Comparison of ENCODE assay signal across 15 cellular contexts in the genomic region with DNA sequence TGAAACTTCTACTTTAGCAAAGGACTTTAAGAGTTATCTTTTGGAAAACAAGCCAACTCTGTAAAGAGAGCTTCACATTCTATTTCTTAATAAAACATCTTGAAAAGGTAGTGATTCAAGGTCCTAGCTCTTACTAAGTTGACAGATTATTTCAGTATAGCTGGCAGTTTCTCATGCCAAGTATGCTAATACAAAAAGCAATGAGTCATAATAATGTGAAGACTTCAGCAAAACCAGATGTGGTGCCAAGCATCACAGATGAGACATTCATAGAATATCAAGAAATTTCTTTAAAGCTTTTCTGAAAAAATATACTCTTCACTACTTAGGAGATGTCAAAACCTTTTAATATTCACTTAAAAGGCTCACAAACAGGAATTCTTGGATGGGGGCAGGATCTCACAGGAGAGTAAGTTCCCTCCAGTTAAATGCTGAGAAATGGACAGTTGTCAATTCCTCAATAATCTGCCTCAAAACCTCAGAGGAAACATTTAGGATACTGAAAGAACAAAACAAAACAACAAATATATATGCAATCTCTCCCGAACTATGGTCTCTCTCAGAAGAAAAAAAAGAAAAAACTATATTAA. TPM values are rescaled to one million over a fixed set of nuclear protein-coding genes. Genes with fewer than 3 reads are reported as not detected.
A peak's percentile ranks its signal among the peaks of the same experiment; 100 is the strongest.
DNase-seq lines count a peak whose midpoint lies in the region; ATAC-seq and TF ChIP-seq lines count a peak whose summit lies in the region.
"Had no signal": no experiment of that assay in that cellular context is flagged by ENCODE, and none has a peak within 500 bp of the region (broad histone marks: within the 10 kb centered on the region; RNA-seq: fewer than 3 reads in every experiment).

No MANE protein-coding gene starts in this region.

- H3K4me3 ChIP-seq in AG04450 (ENCODE audit: low read depth, low read length) (no peak overlapping the region), kidney epithelial cell (ENCODE audit: low read depth, low read length) (no peak overlapping the region), GM23338 (no peak overlapping the region)
- H3K4me3 ChIP-seq: stomach had no signal

- no peak overlapping the region for H3K27ac ChIP-seq in AG04450 (ENCODE audit: low read depth, low read length)
- H3K27ac ChIP-seq in GM23338 (ENCODE audit: low read depth): no peak overlapping the region
- H3K27ac ChIP-seq: KMS-11, stomach had no signal

- H3K4me1 ChIP-seq in GM23338 (ENCODE audit: insufficient read depth): no peaks in the 10 kb centered on the region

- H3K27me3 ChIP-seq in AG04450 (ENCODE audit: control insufficient read depth, insufficient read depth, low read length) (no peaks in the 10 kb centered on the region), kidney epithelial cell (ENCODE audit: control insufficient read depth, insufficient read depth, low read length) (no peaks in the 10 kb centered on the region), GM23338 (ENCODE audit: insufficient read depth) (no peaks in the 10 kb centered on the region)
- H3K27me3 ChIP-seq: stomach had no signal

- H2AFZ ChIP-seq in GM23338: no peak overlapping the region

- peak; percentile 58 for DNase-seq in AG04450 (ENCODE audit: low read depth, low spot score)
- peak; percentile 79 for DNase-seq in HT1080 (ENCODE audit: low read depth)
- peak; percentile 71 for DNase-seq in brain pericyte (ENCODE audit: low read depth, low spot score)
- peak; percentile 28 for DNase-seq in kidney epithelial cell (ENCODE audit: low read depth)
- DNase-seq in NCI-H146 (lab: John Stamatoyannopoulos, UW): no peak
- DNase-seq in GDM1 (lab: John Stamatoyannopoulos, UW): no peak
- no peak for DNase-seq in GM23338 (ENCODE audit: low spot score)
- DNase-seq: activated CD8-positive, alpha-beta T cell treated with anti-CD3 and anti-CD28 coated beads, Interleukin-2, amount 10 ng/mL, durations not matched to agents 7 days and 5 days; activated naive CD8-positive, alpha-beta T cell treated with anti-CD3 and anti-CD28 coated beads, Interleukin-2, amount 50 U/mL, for 24 hours; CD4-positive, alpha-beta T cell; NCI-H510A; stimulated activated CD4-positive, alpha-beta T cell treated with anti-CD3 and anti-CD28 coated beads, Interleukin-1b, Interleukin-23, amount 100 ng/mL, for 48 hours; stomach had no signal

- peaks cover 48% of the 10 kb centered on the region for H3K36me3 Mint-ChIP-seq in GM23338 (ENCODE audit: low read depth)

- H3K9me3 ChIP-seq in AG04450 (ENCODE audit: control insufficient read depth, insufficient read depth, low read length): peaks cover 21% of the 10 kb centered on the region

- no peak for ATAC-seq in GM23338
- no peak for ATAC-seq in HG03139 (IDR thresholded peaks at IDR 0.05; ENCODE audit: unreplicated experiment)
- ATAC-seq: activated CD8-positive, alpha-beta T cell treated with anti-CD3 and anti-CD28 coated beads, Interleukin-2, amount 10 ng/mL, durations not matched to agents 7 days and 5 days; activated naive CD8-positive, alpha-beta T cell treated with anti-CD3 and anti-CD28 coated beads, Interleukin-2, amount 50 U/mL, for 24 hours had no signal

- H3K4me1 Mint-ChIP-seq in GM23338: peaks cover 4% of the 10 kb centered on the region; the same call in 2 of the 3 replicates
- H3K4me1 Mint-ChIP-seq: activated naive CD8-positive, alpha-beta T cell treated with anti-CD3 and anti-CD28 coated beads, Interleukin-2, amount 50 U/mL, for 24 hours had no signal

- H3K79me2 ChIP-seq in GM23338 (replicated peaks; ENCODE audit: insufficient read depth): peaks cover 63% of the 10 kb centered on the region

- H3K9me3 Mint-ChIP-seq in GM23338: peaks cover 40% of the 10 kb centered on the region

- H3K27me3 Mint-ChIP-seq in GM23338 (ENCODE audit: insufficient read depth, low read depth, poor library complexity): no peaks in the 10 kb centered on the region
- H3K27me3 Mint-ChIP-seq: activated naive CD8-positive, alpha-beta T cell treated with anti-CD3 and anti-CD28 coated beads, Interleukin-2, amount 50 U/mL, for 24 hours; CD4-positive, alpha-beta T cell had no signal

- no peaks in the 10 kb centered on the region for H3F3A ChIP-seq in GM23338 (replicated peaks; ENCODE audit: low read depth)

- H3K4me2 ChIP-seq in GM23338: no peak overlapping the region
- H3K4me2 ChIP-seq: KMS-11 had no signal

- no peak overlapping the region for H3K27ac Mint-ChIP-seq in GM23338
- H3K27ac Mint-ChIP-seq: activated CD8-positive, alpha-beta T cell treated with anti-CD3 and anti-CD28 coated beads, Interleukin-2, amount 10 ng/mL, durations not matched to agents 7 days and 5 days; activated naive CD8-positive, alpha-beta T cell treated with anti-CD3 and anti-CD28 coated beads, Interleukin-2, amount 50 U/mL, for 24 hours; CD4-positive, alpha-beta T cell had no signal

- no peaks in the 10 kb centered on the region; the same call in 1 of the 2 replicates for H4K20me1 ChIP-seq in GM23338 (replicated peaks; ENCODE audit: insufficient read depth)

- TF ChIP-seq CTCF in AG04450 (IDR thresholded peaks at IDR 0.05; ENCODE audit: low read depth, low read length): no peak
- no peak for TF ChIP-seq CTCF in kidney epithelial cell (IDR thresholded peaks at IDR 0.05; ENCODE audit: insufficient read depth, low read length, poor library complexity, severe bottlenecking)
- no peak for TF ChIP-seq CTCF in GM23338 (conservative IDR thresholded peaks at IDR 0.05; ENCODE audit: low read depth in 2 of 2)

- POLR2A ChIA-PET in AG04450 (lab: Yijun Ruan, JAX): interaction anchor here (0.6 to 1.2 kb wide), 4 partner anchors 13 to 117 kb away, joined by 3 to 4 read pairs (median 3); a partner anchor contains a TSS

- no peaks in the 10 kb centered on the region for H3K9me2 ChIP-seq in GM23338 (ENCODE audit: insufficient read depth)

- CTCF ChIA-PET in AG04450 (lab: Charles Lee): interaction anchor here (1.4 to 1.8 kb wide), 2 partner anchors 38 to 139 kb away, joined by 4 to 6 read pairs; no protein-coding TSS in a partner anchor

- H3K4me3 Mint-ChIP-seq in GM23338: no peak overlapping the region
- H3K4me3 Mint-ChIP-seq: activated CD8-positive, alpha-beta T cell treated with anti-CD3 and anti-CD28 coated beads, Interleukin-2, amount 10 ng/mL, durations not matched to agents 7 days and 5 days; activated naive CD8-positive, alpha-beta T cell treated with anti-CD3 and anti-CD28 coated beads, Interleukin-2, amount 50 U/mL, for 24 hours; CD4-positive, alpha-beta T cell had no signal

- H3K36me3 ChIP-seq in kidney epithelial cell (ENCODE audit: control insufficient read depth, insufficient read depth, low read length) (no peaks in the 10 kb centered on the region), GM23338 (ENCODE audit: insufficient read depth) (peaks cover 5% of the 10 kb centered on the region; the same call in 1 of the 2 replicates)

TF ChIP-seq in GM23338, 12 proteins besides CTCF, POLR2A, EP300 and RAD21 (continues in another document):
- TF ChIP-seq, protein P1, sequence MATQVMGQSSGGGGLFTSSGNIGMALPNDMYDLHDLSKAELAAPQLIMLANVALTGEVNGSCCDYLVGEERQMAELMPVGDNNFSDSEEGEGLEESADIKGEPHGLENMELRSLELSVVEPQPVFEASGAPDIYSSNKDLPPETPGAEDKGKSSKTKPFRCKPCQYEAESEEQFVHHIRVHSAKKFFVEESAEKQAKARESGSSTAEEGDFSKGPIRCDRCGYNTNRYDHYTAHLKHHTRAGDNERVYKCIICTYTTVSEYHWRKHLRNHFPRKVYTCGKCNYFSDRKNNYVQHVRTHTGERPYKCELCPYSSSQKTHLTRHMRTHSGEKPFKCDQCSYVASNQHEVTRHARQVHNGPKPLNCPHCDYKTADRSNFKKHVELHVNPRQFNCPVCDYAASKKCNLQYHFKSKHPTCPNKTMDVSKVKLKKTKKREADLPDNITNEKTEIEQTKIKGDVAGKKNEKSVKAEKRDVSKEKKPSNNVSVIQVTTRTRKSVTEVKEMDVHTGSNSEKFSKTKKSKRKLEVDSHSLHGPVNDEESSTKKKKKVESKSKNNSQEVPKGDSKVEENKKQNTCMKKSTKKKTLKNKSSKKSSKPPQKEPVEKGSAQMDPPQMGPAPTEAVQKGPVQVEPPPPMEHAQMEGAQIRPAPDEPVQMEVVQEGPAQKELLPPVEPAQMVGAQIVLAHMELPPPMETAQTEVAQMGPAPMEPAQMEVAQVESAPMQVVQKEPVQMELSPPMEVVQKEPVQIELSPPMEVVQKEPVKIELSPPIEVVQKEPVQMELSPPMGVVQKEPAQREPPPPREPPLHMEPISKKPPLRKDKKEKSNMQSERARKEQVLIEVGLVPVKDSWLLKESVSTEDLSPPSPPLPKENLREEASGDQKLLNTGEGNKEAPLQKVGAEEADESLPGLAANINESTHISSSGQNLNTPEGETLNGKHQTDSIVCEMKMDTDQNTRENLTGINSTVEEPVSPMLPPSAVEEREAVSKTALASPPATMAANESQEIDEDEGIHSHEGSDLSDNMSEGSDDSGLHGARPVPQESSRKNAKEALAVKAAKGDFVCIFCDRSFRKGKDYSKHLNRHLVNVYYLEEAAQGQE (IDR thresholded peaks at IDR 0.05; ENCODE audit: unreplicated experiment): no peak
- no peak for TF ChIP-seq JUNB (IDR thresholded peaks at IDR 0.05; ENCODE audit: unreplicated experiment)
- no peak for TF ChIP-seq STAT1 (IDR thresholded peaks at IDR 0.05; ENCODE audit: unreplicated experiment)
- TF ChIP-seq ZNF114 (CRISPR knock-in tag; IDR thresholded peaks at IDR 0.05): no peak

RNA-seq across cellular contexts. Expression of a gene that starts 45.6 kb away (rescaled TPM):
- polyA plus RNA-seq in AG04450 (2011; rRNA removed): 158 and 202 TPM in 2 replicates
- 159 and 209 TPM in 2 replicates for polyA minus RNA-seq in AG04450 (2011; rRNA and poly(A)+ RNA removed)
- 403 and 500 TPM in 2 replicates for total RNA-seq in HT1080 (2014; rRNA removed; shearing (Covaris generic))
- polyA plus RNA-seq in HT1080 (2015; cell fraction: cytosol; rRNA removed): 361 and 462 TPM in 2 replicates
- 539 and 598 TPM in 2 replicates for polyA plus RNA-seq in HT1080 (2015; cell fraction: nucleus; rRNA removed)
- total RNA-seq in kidney epithelial cell: 553 and 624 TPM in 2 replicates
- total RNA-seq in GM23338 (2014; rRNA removed; shearing (Covaris generic)): 69.7 and 75.4 TPM in 2 replicates
- polyA plus RNA-seq in GM23338 (2016; fragmentation: Nextera tagmentation; extraction: Ambion mirVana): 24.0 and 25.9 TPM in 2 replicates

Comparison
In these comparisons a context has a peak if more than half of its experiments do, and no peak if none do; other contexts are left out.
1. DNase-seq: peak in AG04450 (single experiment), HT1080 (single experiment), brain pericyte (single experiment) and kidney epithelial cell (single experiment); none in NCI-H146 (single experiment), GDM1 (single experiment) and GM23338 (single experiment).